ENCODE assay signal across 8 cellular contexts in the genomic region with DNA sequence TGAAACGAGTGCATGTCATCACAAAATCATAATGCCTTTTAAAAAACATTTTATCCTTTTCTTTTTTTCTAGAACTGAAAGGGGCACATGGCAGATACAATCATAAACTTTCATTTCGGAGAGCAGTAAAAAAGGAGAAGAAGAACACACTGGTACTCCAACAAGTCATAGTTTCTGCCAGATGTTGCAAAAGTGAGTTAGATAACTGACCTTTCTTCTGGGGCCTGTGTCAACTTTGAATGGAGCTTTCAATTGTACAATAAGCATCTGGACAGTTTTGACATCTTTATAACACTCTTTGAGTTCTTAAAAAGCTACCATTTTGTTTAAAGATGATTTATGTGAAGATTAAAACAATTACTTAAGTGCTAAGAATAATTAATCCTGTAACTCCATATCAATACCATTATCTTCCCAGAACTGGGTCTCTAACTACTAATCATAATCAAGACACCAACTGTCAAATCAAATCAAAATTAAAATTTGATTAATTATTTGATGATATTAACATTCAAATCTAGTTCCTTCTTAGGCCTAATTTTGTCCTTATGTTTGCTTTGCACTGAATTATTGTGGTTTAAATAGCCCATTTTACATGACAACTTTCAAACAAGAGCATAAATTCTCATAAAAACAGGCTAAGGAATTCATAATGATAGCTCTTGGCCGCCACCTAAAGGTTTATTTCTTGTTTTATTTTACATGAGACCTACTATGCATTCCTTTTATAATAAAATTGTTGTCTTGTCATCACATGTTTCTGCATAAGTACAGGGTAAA. TPM values are rescaled to one million over a fixed set of nuclear protein-coding genes. Genes with fewer than 3 reads are reported as not detected.
DNase-seq lines count a peak whose midpoint lies in the region; ATAC-seq, FAIRE-seq and TF ChIP-seq lines count a peak whose summit lies in the region.

No MANE protein-coding gene starts in this region.

- peak; percentile 47 for ATAC-seq in GM21528 (IDR thresholded peaks at IDR 0.05; ENCODE audit: low FRiP score, unreplicated experiment)
- ATAC-seq in gastroesophageal sphincter: no peak

- H3K4me3 ChIP-seq in BE2C (ENCODE audit: low read depth, low read length): no peak overlapping the region
- no peak overlapping the region for H3K4me3 ChIP-seq in trophoblast cell (ENCODE audit: low read depth, low read length)
- no peak overlapping the region for H3K4me3 ChIP-seq in gastroesophageal sphincter

- no peaks in the 10 kb centered on the region for H3K79me2 ChIP-seq in trophoblast cell (ENCODE audit: control insufficient read depth, insufficient read depth, low read length, poor library complexity)

- H3K27ac ChIP-seq in trophoblast cell (ENCODE audit: low read depth, low read length): no peak overlapping the region
- H3K27ac ChIP-seq in gastroesophageal sphincter: no peak overlapping the region

- no peak overlapping the region for H2BK120ac ChIP-seq in trophoblast cell (ENCODE audit: insufficient read depth, low read length, poor library complexity)

- H3K79me1 ChIP-seq in trophoblast cell (ENCODE audit: low read length): peaks cover 2% of the 10 kb centered on the region

- H3K9me3 ChIP-seq in BE2C: no peaks in the 10 kb centered on the region
- no peaks in the 10 kb centered on the region for H3K9me3 ChIP-seq in trophoblast cell (ENCODE audit: insufficient read depth, low read depth, low read length)
- H3K9me3 ChIP-seq in gastroesophageal sphincter: no peaks in the 10 kb centered on the region

- H2BK12ac ChIP-seq in trophoblast cell (ENCODE audit: low read length): no peak overlapping the region

- H3K36me3 ChIP-seq in BE2C (no peaks in the 10 kb centered on the region), trophoblast cell (ENCODE audit: control insufficient read depth in 1 of 2, insufficient read depth in 2 of 2, low read length in 2 of 2) (no peaks in the 10 kb centered on the region), gastroesophageal sphincter (no peaks in the 10 kb centered on the region)

- no peak for TF ChIP-seq POLR2A in gastroesophageal sphincter (IDR thresholded peaks at IDR 0.05)

- no peak for TF ChIP-seq EP300 in gastroesophageal sphincter (IDR thresholded peaks at IDR 0.05)

- H2AFZ ChIP-seq in trophoblast cell (ENCODE audit: insufficient read depth, low read length, poor library complexity): no peak overlapping the region

- no peak overlapping the region for H3K4me2 ChIP-seq in trophoblast cell (ENCODE audit: low read length)

- no peak overlapping the region for H4K8ac ChIP-seq in trophoblast cell (ENCODE audit: low read depth, low read length)

- H3K9ac ChIP-seq in trophoblast cell (ENCODE audit: low read length): no peak overlapping the region

- no peak overlapping the region for H2AK5ac ChIP-seq in trophoblast cell (ENCODE audit: low read length)

- TF ChIP-seq CTCF in BE2C (IDR thresholded peaks at IDR 0.05; ENCODE audit: low read depth, low read length) (peak; percentile 29; the same call in 1 of the 2 replicates), gastroesophageal sphincter (IDR thresholded peaks at IDR 0.05) (peak in 2 of 4 experiments; percentile 8 to 37)

- H3K4me1 ChIP-seq in BE2C (no peaks in the 10 kb centered on the region; the same call in 1 of the 2 replicates), trophoblast cell (ENCODE audit: control insufficient read depth in 1 of 2, insufficient read depth in 2 of 2, low read length in 2 of 2) (peaks cover 4 to 5% of the 10 kb centered on the region in 2 experiments), gastroesophageal sphincter (no peaks in the 10 kb centered on the region)

- H3K4ac ChIP-seq in trophoblast cell (ENCODE audit: low read depth, low read length): no peak overlapping the region

- no peak overlapping the region for H3K18ac ChIP-seq in trophoblast cell (ENCODE audit: low read length)

- peak; percentile 74 for FAIRE-seq in colon (lab: Jason Lieb, UNC)

- no peak overlapping the region for H2BK5ac ChIP-seq in trophoblast cell (ENCODE audit: low read depth, low read length, poor library complexity)

- no peak overlapping the region for H3K23ac ChIP-seq in trophoblast cell (ENCODE audit: low read length)

- DNase-seq in BE2C: no peak
- peak; percentile 59 for DNase-seq in NCI-H526 treated with DMSO at 0.1 percent for 48 hours (lab: John Stamatoyannopoulos, UW)
- DNase-seq in trophoblast cell: peak; percentile 6 to 69
- DNase-seq in cerebellum (ENCODE audit: low spot score): no peak
- DNase-seq in hepatic stellate cell (ENCODE audit: low spot score): no peak

- no peak overlapping the region for H3K14ac ChIP-seq in trophoblast cell (ENCODE audit: low read length)

- no peak overlapping the region for H4K12ac ChIP-seq in trophoblast cell (ENCODE audit: low read depth, low read length)

- H4K91ac ChIP-seq in trophoblast cell (ENCODE audit: low read depth, low read length): no peak overlapping the region

- H3K27me3 ChIP-seq in BE2C (no peaks in the 10 kb centered on the region), trophoblast cell (ENCODE audit: insufficient read depth, low read length) (no peaks in the 10 kb centered on the region), gastroesophageal sphincter (no peaks in the 10 kb centered on the region)

- WGBS in trophoblast cell (ENCODE audit: extremely low coverage, insufficient coverage, insufficient read length): no CpG with 5 or more reads among the region's 3 CpGs
- 32 to 55% methylated on average over 3 of the region's 3 CpGs for WGBS in gastroesophageal sphincter (ENCODE audit: low coverage in 1 of 2), 2 donors

RNA-seq across cellular contexts. Expression of a gene that starts 19.5 kb away (rescaled TPM):
- polyA plus RNA-seq in BE2C (2012; ENCODE audit: insufficient read depth, insufficient read length, low read depth): 0.45 TPM
- polyA plus RNA-seq in trophoblast cell (2013): 0.53 and 0.61 TPM in 2 replicates
- total RNA-seq in cerebellum: 82.5 TPM
- 10 to 100 TPM; 16.2 to 34.2 (median 27.1) TPM for total RNA-seq in gastroesophageal sphincter

Comparison
In these comparisons a context has a peak if more than half of its experiments do, and no peak if none do; other contexts are left out.
1. DNase-seq: peak in NCI-H526 treated with DMSO at 0.1 percent for 48 hours (single experiment) and trophoblast cell (2 of 2); none in BE2C (single experiment), cerebellum (single experiment) and hepatic stellate cell (single experiment).